In genomic region chr6:28080631-28081485, GRCh38 we compare ENCODE assay signal across 8 cellular contexts. TPM values are rescaled to one million over a fixed set of nuclear protein-coding genes. Genes with fewer than 3 reads are reported as not detected.
DNase-seq lines count a peak whose midpoint lies in the region; TF ChIP-seq lines count a peak whose summit lies in the region.

No MANE protein-coding gene starts in this region.

- peak overlapping the region; percentile 90 for H3K4me2 ChIP-seq in MM.1S (ENCODE audit: low read depth, low read length)
- H3K4me2 ChIP-seq in neural cell (ENCODE audit: low read length), result peak overlapping the region; percentile 90

- H3K9me2 ChIP-seq in MM.1S (replicated peaks; ENCODE audit: insufficient read depth, low read length), result no peaks in the 10 kb centered on the region
- no peaks in the 10 kb centered on the region for H3K9me2 ChIP-seq in neural cell (ENCODE audit: insufficient read depth, low read length)

- TF ChIP-seq EP300 in neural cell (conservative IDR thresholded peaks at IDR 0.05; ENCODE audit: poor library complexity, severe bottlenecking), result peak; percentile 75

- DNase-seq in HCEC 1CT, result peak; percentile 94
- DNase-seq in MM.1S, result peak; percentile 94
- peak; percentile 86 to 93 for DNase-seq in SHP77 (lab: John Stamatoyannopoulos, UW)
- peak; percentile 78 for DNase-seq in activated gamma-delta T cell treated with anti-CD3 and anti-CD28 coated beads, Interleukin-2, amount 50 U/mL, for 16 hours (ENCODE audit: low read depth)
- peak; percentile 95 to 98 for DNase-seq in foreskin fibroblast

- H3K27ac ChIP-seq in MM.1S (ENCODE audit: low read length), result peak overlapping the region; percentile 82
- peak overlapping the region; percentile 89 for H3K27ac ChIP-seq in neural cell (ENCODE audit: low read length)

- H3F3A ChIP-seq in MM.1S (ENCODE audit: insufficient read depth, low read length) (peaks cover 3% of the 10 kb centered on the region; the same call in 1 of the 2 replicates), neural cell (ENCODE audit: insufficient read depth, low read length, poor library complexity, severe bottlenecking) (no peaks in the 10 kb centered on the region)

- H3K9ac ChIP-seq in ES-I3 (ENCODE audit: low read depth, low read length), result peak overlapping the region; percentile 71
- H3K9ac ChIP-seq in MM.1S (ENCODE audit: low read length), result peak overlapping the region; percentile 89
- peak overlapping the region; percentile 80 for H3K9ac ChIP-seq in neural cell (ENCODE audit: low read length)

- H4K20me1 ChIP-seq in MM.1S (ENCODE audit: insufficient read depth, low read length) (no peaks in the 10 kb centered on the region), neural cell (ENCODE audit: insufficient read depth) (no peaks in the 10 kb centered on the region)

- peaks cover 5% of the 10 kb centered on the region for H3K9me3 Mint-ChIP-seq in stimulated activated naive CD8-positive, alpha-beta T cell treated with anti-CD3 and anti-CD28 coated beads, Interleukin-15, Interleukin-2, amounts not matched to agents 100 ng/mL and 50 ng/mL, for 24 hours

- H3K9me3 ChIP-seq in ES-I3 (ENCODE audit: control insufficient read depth, insufficient read depth, low read length) (no peaks in the 10 kb centered on the region), MM.1S (replicated peaks; ENCODE audit: insufficient read depth, low read length) (no peaks in the 10 kb centered on the region), neural cell (ENCODE audit: low read length) (no peaks in the 10 kb centered on the region)

- H3K27me3 Mint-ChIP-seq in stimulated activated naive CD8-positive, alpha-beta T cell treated with anti-CD3 and anti-CD28 coated beads, Interleukin-15, Interleukin-2, amounts not matched to agents 100 ng/mL and 50 ng/mL, for 24 hours, result no peaks in the 10 kb centered on the region

- peak overlapping the region; percentile 99 for H3K27ac Mint-ChIP-seq in stimulated activated naive CD8-positive, alpha-beta T cell treated with anti-CD3 and anti-CD28 coated beads, Interleukin-15, Interleukin-2, amounts not matched to agents 100 ng/mL and 50 ng/mL, for 24 hours

- no peak for TF ChIP-seq CTCF in MM.1S (IDR thresholded peaks at IDR 0.05; ENCODE audit: low read length)
- no peak for TF ChIP-seq CTCF in foreskin fibroblast (IDR thresholded peaks at IDR 0.05; ENCODE audit: low read depth, low read length)
- peak; percentile 22 for TF ChIP-seq CTCF in neural cell (IDR thresholded peaks at IDR 0.05; ENCODE audit: poor library complexity, severe bottlenecking)

- H3K27me3 ChIP-seq in MM.1S (replicated peaks; ENCODE audit: insufficient read depth, low read length), result no peaks in the 10 kb centered on the region
- H3K27me3 ChIP-seq in neural cell (ENCODE audit: insufficient read depth, low read depth, low read length), result no peaks in the 10 kb centered on the region

- H3K36me3 ChIP-seq in ES-I3 (ENCODE audit: insufficient read depth, low read length) (peaks cover 2% of the 10 kb centered on the region), MM.1S (replicated peaks; ENCODE audit: insufficient read depth, low read length) (peaks cover 5% of the 10 kb centered on the region; the same call in 1 of the 2 replicates), neural cell (ENCODE audit: insufficient read depth, low read length) (no peaks in the 10 kb centered on the region)

- H3K4me3 ChIP-seq in MM.1S (ENCODE audit: low read length), result peak overlapping the region; percentile 95
- peak overlapping the region; percentile 70 to 86 for H3K4me3 ChIP-seq in foreskin fibroblast (ENCODE audit: low read depth in 1 of 2, low read length in 2 of 2)
- peak overlapping the region; percentile 78 for H3K4me3 ChIP-seq in neural cell (ENCODE audit: low read length)

- H3K4me1 ChIP-seq in ES-I3 (ENCODE audit: insufficient read depth, low read length), result no peaks in the 10 kb centered on the region
- 0 out of 2 replicates have a peak, but pooled peaks cover 5% of the 10 kb centered on the region for H3K4me1 ChIP-seq in MM.1S (ENCODE audit: low read length)

- peaks cover 34% of the 10 kb centered on the region for H3K4me1 Mint-ChIP-seq in stimulated activated naive CD8-positive, alpha-beta T cell treated with anti-CD3 and anti-CD28 coated beads, Interleukin-15, Interleukin-2, amounts not matched to agents 100 ng/mL and 50 ng/mL, for 24 hours (ENCODE audit: low read depth)

- TF ChIP-seq RAD21 in neural cell (conservative IDR thresholded peaks at IDR 0.05), result peak; percentile 11

- H2AFZ ChIP-seq in MM.1S (ENCODE audit: low read length), result peak overlapping the region; percentile 91
- peak overlapping the region; percentile 90 for H2AFZ ChIP-seq in neural cell (ENCODE audit: low read depth, low read length)

- H3K79me2 ChIP-seq in MM.1S (ENCODE audit: low read length) (peaks cover 16% of the 10 kb centered on the region), neural cell (replicated peaks; ENCODE audit: insufficient read depth, low read length) (no peaks in the 10 kb centered on the region)

- peak overlapping the region; percentile 96 for H3K4me3 Mint-ChIP-seq in stimulated activated naive CD8-positive, alpha-beta T cell treated with anti-CD3 and anti-CD28 coated beads, Interleukin-15, Interleukin-2, amounts not matched to agents 100 ng/mL and 50 ng/mL, for 24 hours

- H3K36me3 Mint-ChIP-seq in stimulated activated naive CD8-positive, alpha-beta T cell treated with anti-CD3 and anti-CD28 coated beads, Interleukin-15, Interleukin-2, amounts not matched to agents 100 ng/mL and 50 ng/mL, for 24 hours (ENCODE audit: low read depth), result peaks cover 24% of the 10 kb centered on the region

TF ChIP-seq in neural cell, 6 proteins besides CTCF, POLR2A, EP300 and RAD21:
- peak; percentile 75 for TF ChIP-seq POLR2AphosphoS5 (IDR thresholded peaks at IDR 0.05)
- TF ChIP-seq, protein P1, sequence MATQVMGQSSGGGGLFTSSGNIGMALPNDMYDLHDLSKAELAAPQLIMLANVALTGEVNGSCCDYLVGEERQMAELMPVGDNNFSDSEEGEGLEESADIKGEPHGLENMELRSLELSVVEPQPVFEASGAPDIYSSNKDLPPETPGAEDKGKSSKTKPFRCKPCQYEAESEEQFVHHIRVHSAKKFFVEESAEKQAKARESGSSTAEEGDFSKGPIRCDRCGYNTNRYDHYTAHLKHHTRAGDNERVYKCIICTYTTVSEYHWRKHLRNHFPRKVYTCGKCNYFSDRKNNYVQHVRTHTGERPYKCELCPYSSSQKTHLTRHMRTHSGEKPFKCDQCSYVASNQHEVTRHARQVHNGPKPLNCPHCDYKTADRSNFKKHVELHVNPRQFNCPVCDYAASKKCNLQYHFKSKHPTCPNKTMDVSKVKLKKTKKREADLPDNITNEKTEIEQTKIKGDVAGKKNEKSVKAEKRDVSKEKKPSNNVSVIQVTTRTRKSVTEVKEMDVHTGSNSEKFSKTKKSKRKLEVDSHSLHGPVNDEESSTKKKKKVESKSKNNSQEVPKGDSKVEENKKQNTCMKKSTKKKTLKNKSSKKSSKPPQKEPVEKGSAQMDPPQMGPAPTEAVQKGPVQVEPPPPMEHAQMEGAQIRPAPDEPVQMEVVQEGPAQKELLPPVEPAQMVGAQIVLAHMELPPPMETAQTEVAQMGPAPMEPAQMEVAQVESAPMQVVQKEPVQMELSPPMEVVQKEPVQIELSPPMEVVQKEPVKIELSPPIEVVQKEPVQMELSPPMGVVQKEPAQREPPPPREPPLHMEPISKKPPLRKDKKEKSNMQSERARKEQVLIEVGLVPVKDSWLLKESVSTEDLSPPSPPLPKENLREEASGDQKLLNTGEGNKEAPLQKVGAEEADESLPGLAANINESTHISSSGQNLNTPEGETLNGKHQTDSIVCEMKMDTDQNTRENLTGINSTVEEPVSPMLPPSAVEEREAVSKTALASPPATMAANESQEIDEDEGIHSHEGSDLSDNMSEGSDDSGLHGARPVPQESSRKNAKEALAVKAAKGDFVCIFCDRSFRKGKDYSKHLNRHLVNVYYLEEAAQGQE (IDR thresholded peaks at IDR 0.05; ENCODE audit: borderline replicate concordance), result peak; percentile 15
- TF ChIP-seq SMC3 (conservative IDR thresholded peaks at IDR 0.05; ENCODE audit: poor library complexity), result peak; percentile 38
- peak; percentile 89 for TF ChIP-seq MXI1 (conservative IDR thresholded peaks at IDR 0.05; ENCODE audit: poor library complexity, severe bottlenecking)
- TF ChIP-seq TAF1 (IDR thresholded peaks at IDR 0.05; ENCODE audit: low read depth), result peak; percentile 31
- no peak for TF ChIP-seq EZH2 (IDR thresholded peaks at IDR 0.05; ENCODE audit: borderline replicate concordance, insufficient read depth, low read length, poor library complexity, severe bottlenecking)

RNA-seq across cellular contexts. Expression of gene ZNF165, which starts 0.5 kb away (rescaled TPM):
- 1.4 and 1.6 TPM in 2 replicates for polyA plus RNA-seq in neural cell
- 1.2 and 1.5 TPM in 2 replicates for polyA minus RNA-seq in neural cell

RNA-seq across cellular contexts. Expression of gene ZSCAN16, which starts 43.6 kb away (rescaled TPM):
- 31.9 and 36.6 TPM in 2 replicates for polyA plus RNA-seq in neural cell
- 24.3 and 31.5 TPM in 2 replicates for polyA minus RNA-seq in neural cell

Comparison
In these comparisons a context has a peak if more than half of its experiments do, and no peak if none do; other contexts are left out.
1. Peak in every context shown above with its lines: DNase-seq, H3K4me3 ChIP-seq and H3K27ac ChIP-seq.